Comparison of ENCODE assay signal across 9 cellular contexts in genomic region chr18:39946623-39947061, GRCh38.
DNase-seq lines count a peak whose midpoint lies in the region; ATAC-seq, FAIRE-seq and TF ChIP-seq lines count a peak whose summit lies in the region.
"Had no signal": no experiment of that assay in that cellular context is flagged by ENCODE, and none has a peak within 500 bp of the region (broad histone marks: within the 10 kb centered on the region; RNA-seq: fewer than 3 reads in every experiment).

No MANE protein-coding gene starts in this region.

- intact Hi-C loops in right cardiac atrium (cut with DNase I) (no loop called here), left ventricle myocardium inferior (cut with micrococcal nuclease) (no loop called here), dorsolateral prefrontal cortex (cut with DNase I) (no loop called here)

- no peaks in the 10 kb centered on the region for H3K9me3 ChIP-seq in right cardiac atrium (ENCODE audit: control insufficient read depth, low read length)
- H3K9me3 ChIP-seq in left ventricle myocardium inferior (replicated peaks), result no peaks in the 10 kb centered on the region

- in situ Hi-C loops in KBM-7 (cut with MboI; ENCODE audit: low pct_unique_long_range_greater_than_20kb, low sequenced_read_pairs), result no loop called here

- H3K4me3 ChIP-seq in right cardiac atrium (ENCODE audit: low read length) (no peak overlapping the region), left ventricle myocardium inferior (no peak overlapping the region), dorsolateral prefrontal cortex (no peak overlapping the region)

- H3K27ac Mint-ChIP-seq in immature natural killer cell, result no peak overlapping the region
- H3K27ac Mint-ChIP-seq: memory B cell had no signal

- H3K4me1 Mint-ChIP-seq in immature natural killer cell, result no peaks in the 10 kb centered on the region
- H3K4me1 Mint-ChIP-seq: memory B cell had no signal

- TF ChIP-seq CTCF in left ventricle myocardium inferior (IDR thresholded peaks at IDR 0.05; ENCODE audit: borderline replicate concordance) (no peak), dorsolateral prefrontal cortex (IDR thresholded peaks at IDR 0.05 in 54 of 56, conservative IDR thresholded peaks at IDR 0.05 in 2 of 56; ENCODE audit: low read depth in 1 of 56, partially characterized antibody in 56 of 56) (no peak)

- peaks cover 0 to 4% (median 3%) of the 10 kb centered on the region in 3 donors for H3K36me3 Mint-ChIP-seq in immature natural killer cell
- H3K36me3 Mint-ChIP-seq: memory B cell had no signal

- H3K36me3 ChIP-seq in left ventricle myocardium inferior, result no peaks in the 10 kb centered on the region

- H3K4me1 ChIP-seq in right cardiac atrium (ENCODE audit: control insufficient read depth, insufficient read depth, low read length) (no peaks in the 10 kb centered on the region), left ventricle myocardium inferior (no peaks in the 10 kb centered on the region)

- FAIRE-seq in urothelium cell line (lab: Jason Lieb, UNC), result no peak

- no peak overlapping the region for H3K4me3 Mint-ChIP-seq in immature natural killer cell
- H3K4me3 Mint-ChIP-seq: memory B cell had no signal

- peaks cover 0 to 4% (median 0%) of the 10 kb centered on the region in 3 donors for H3K27me3 Mint-ChIP-seq in immature natural killer cell (ENCODE audit: low read depth in 3 of 3)
- H3K27me3 Mint-ChIP-seq: memory B cell had no signal

- H3K27ac ChIP-seq in right cardiac atrium (ENCODE audit: low read length) (peak overlapping the region; percentile 45), left ventricle myocardium inferior (replicated peaks) (no peak overlapping the region), dorsolateral prefrontal cortex (no peak overlapping the region)

- H3K9me3 Mint-ChIP-seq in immature natural killer cell, result peaks cover 4 to 57% (median 7%) of the 10 kb centered on the region in 6 donors

- DNase-seq in right cardiac atrium, result no peak
- DNase-seq in left ventricle myocardium inferior, result no peak
- DNase-seq in amniotic epithelial cell (ENCODE audit: low read depth), result peak; percentile 81
- DNase-seq in iPS-NIHi7 (ENCODE audit: extremely low spot score), result peak; percentile 57
- peak; percentile 69 for DNase-seq in urothelium cell line (ENCODE audit: low spot score)
- DNase-seq in dorsolateral prefrontal cortex, result no peak
- DNase-seq in immature natural killer cell, result no peak
- no peak for DNase-seq in KBM-7

- H3K27me3 ChIP-seq in right cardiac atrium (ENCODE audit: control insufficient read depth, insufficient read depth) (no peaks in the 10 kb centered on the region), left ventricle myocardium inferior (ENCODE audit: low read depth) (no peaks in the 10 kb centered on the region), dorsolateral prefrontal cortex (no peaks in the 10 kb centered on the region)

- ATAC-seq in right cardiac atrium, result peak; percentile 16 to 46

Comparison
In these comparisons a context has a peak if more than half of its experiments do, and no peak if none do; other contexts are left out.
1. DNase-seq: peak in amniotic epithelial cell (single experiment), iPS-NIHi7 (single experiment) and urothelium cell line (single experiment); none in right cardiac atrium (0 of 3), left ventricle myocardium inferior (single experiment), dorsolateral prefrontal cortex (0 of 10), immature natural killer cell (0 of 3) and KBM-7 (single experiment).